Comparison of ENCODE assay signal across 4 cellular contexts in the genomic region with DNA sequence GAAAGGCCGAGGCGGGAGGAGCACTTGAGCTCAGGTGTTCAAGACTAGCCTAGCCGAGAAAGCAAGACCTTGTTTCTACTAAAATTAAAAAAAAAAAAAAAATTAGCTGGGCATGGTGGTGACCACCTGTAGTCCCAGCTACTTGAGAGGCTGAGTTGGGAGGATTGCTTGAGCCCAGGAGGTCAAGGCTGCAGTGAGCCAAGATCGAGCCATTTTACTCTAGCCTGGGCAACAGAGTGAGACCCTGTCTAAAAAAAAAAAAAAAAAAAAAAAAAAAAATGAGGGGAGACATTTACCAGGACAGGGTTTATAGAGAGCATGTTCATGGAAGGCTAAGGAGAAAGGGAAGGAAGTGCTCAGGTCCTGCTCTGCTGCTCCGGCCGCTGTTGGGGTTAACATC. TPM values are rescaled to one million over a fixed set of nuclear protein-coding genes. Genes with fewer than 3 reads are reported as not detected.
"Had no signal": no experiment of that assay in that cellular context is flagged by ENCODE, and none has a peak within 500 bp of the region (broad histone marks: within the 10 kb centered on the region; RNA-seq: fewer than 3 reads in every experiment).

No MANE protein-coding gene starts in this region.

RNA-seq across cellular contexts. Expression of a gene that starts 58.4 kb away (rescaled TPM):
- total RNA-seq: stomach, transverse colon, urinary bladder, vagina had no signal
